In the genomic region with DNA sequence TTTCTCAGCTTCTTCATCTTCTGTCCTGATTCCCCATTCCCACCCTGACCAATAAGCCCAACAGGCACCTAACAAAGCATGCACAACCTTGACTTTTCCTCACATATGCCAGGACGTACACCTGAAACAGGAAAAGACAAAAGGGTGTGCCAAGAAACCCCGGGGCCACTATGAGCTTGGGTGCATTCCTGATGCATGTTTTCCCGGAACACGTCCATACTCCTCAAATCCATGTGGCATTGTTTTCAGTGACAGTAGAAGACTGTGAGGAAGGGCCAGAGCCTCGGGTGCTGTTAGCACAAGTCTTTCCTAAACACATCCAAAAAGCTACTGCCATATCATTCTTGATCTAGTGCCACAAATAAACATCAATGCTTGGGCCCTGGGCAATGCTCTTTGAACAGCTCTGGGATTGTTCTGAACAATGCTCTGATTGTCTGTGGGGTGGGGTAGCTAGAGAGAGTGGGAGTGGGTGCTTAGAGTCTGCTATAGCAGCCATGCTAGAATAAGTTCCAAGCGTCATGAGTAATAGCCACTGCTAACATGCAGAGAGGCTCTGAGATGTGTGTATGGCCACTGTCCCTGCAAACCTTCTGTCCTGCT, we compare ENCODE assay signal across 25 cellular contexts.
DNase-seq lines count a peak whose midpoint lies in the region; ATAC-seq, FAIRE-seq and TF ChIP-seq lines count a peak whose summit lies in the region.
"Had no signal": no experiment of that assay in that cellular context is flagged by ENCODE, and none has a peak within 500 bp of the region (broad histone marks: within the 10 kb centered on the region; RNA-seq: fewer than 3 reads in every experiment).

No MANE protein-coding gene starts in this region.

- dilution Hi-C loops in mammary epithelial cell (cut with HindIII; ENCODE audit: low sequenced_read_pairs) = no loop called here

- H3K4me2 ChIP-seq in mammary epithelial cell (ENCODE audit: insufficient read depth, low read depth, low read length) = peak overlapping the region; percentile 22
- H3K4me2 ChIP-seq: GM23338, PC-9 had no signal

- H3K4me1 ChIP-seq in Panc1 (ENCODE audit: control insufficient read depth, insufficient read depth, low read length) = no peaks in the 10 kb centered on the region
- peaks cover 31% of the 10 kb centered on the region for H3K4me1 ChIP-seq in mammary epithelial cell (ENCODE audit: insufficient read depth, low read length)

- H3K27ac ChIP-seq in Panc1 (ENCODE audit: low read length) (no peak overlapping the region), mammary epithelial cell (ENCODE audit: insufficient read depth, low read depth, low read length) (no peak overlapping the region)
- H3K27ac ChIP-seq: HL-60, PC-9 had no signal

- in situ Hi-C loops in Panc1 (cut with HindIII; ENCODE audit: low pct_unique_long_range_greater_than_20kb, low sequenced_read_pairs) = no loop called here
- in situ Hi-C loops in mammary epithelial cell (cut with MboI; ENCODE audit: low sequenced_read_pairs in 2 of 2) = no loop called here

- H3K9me3 ChIP-seq in Panc1 (ENCODE audit: control insufficient read depth, insufficient read depth, low read depth, low read length) (no peaks in the 10 kb centered on the region), mammary epithelial cell (replicated peaks; ENCODE audit: insufficient read depth, low read length) (no peaks in the 10 kb centered on the region)
- H3K9me3 ChIP-seq: MG63 had no signal

- H3K4me3 ChIP-seq in Panc1 (ENCODE audit: low read depth in 2 of 2, low read length in 2 of 2) (no peak overlapping the region), mammary epithelial cell (replicated peaks in 1 of 3; ENCODE audit: insufficient read depth in 1 of 3, low read depth in 2 of 3, low read length in 3 of 3) (no peak overlapping the region)
- H3K4me3 ChIP-seq: GM23338, MG63, PC-9 had no signal

- TF ChIP-seq CTCF in Panc1 (IDR thresholded peaks at IDR 0.05) (no peak), mammary epithelial cell (conservative IDR thresholded peaks at IDR 0.05 in 1 of 2, IDR thresholded peaks at IDR 0.05 in 1 of 2; ENCODE audit: extremely low read depth in 1 of 2, insufficient read depth in 1 of 2, low read depth in 1 of 2, low read length in 2 of 2) (no peak)

- H3K79me2 ChIP-seq in mammary epithelial cell (ENCODE audit: insufficient read depth, low read length) = no peaks in the 10 kb centered on the region

- intact Hi-C loops in Panc1 (cut with micrococcal nuclease; ENCODE audit: unreplicated experiment) = no loop called here
- intact Hi-C loops in mammary epithelial cell (cut with micrococcal nuclease) = no loop called here

- POLR2A ChIA-PET in Panc1 (lab: Charles Lee) = no interaction called here

- H3K27me3 ChIP-seq in Panc1 (ENCODE audit: control insufficient read depth, insufficient read depth, low read length) (no peaks in the 10 kb centered on the region), mammary epithelial cell (ENCODE audit: insufficient read depth, low read length) (no peaks in the 10 kb centered on the region)
- H3K27me3 ChIP-seq: MG63 had no signal

- WGBS in mammary epithelial cell (ENCODE audit: low coverage, missing lambda C conversion rate) = 0% methylated on average over 6 of the region's 6 CpGs

- H3K36me3 ChIP-seq in Panc1 (ENCODE audit: control insufficient read depth, insufficient read depth, low read length) = no peaks in the 10 kb centered on the region
- H3K36me3 ChIP-seq in mammary epithelial cell (ENCODE audit: insufficient read depth, low read length) = no peaks in the 10 kb centered on the region
- H3K36me3 ChIP-seq: MG63 had no signal

- no TSS peak for BruUV-seq in Panc1 (replicated peaks; lab: Mats Ljungman, UMichigan)
- no TSS peak for BruUV-seq in mammary epithelial cell (replicated peaks; lab: Mats Ljungman, UMichigan)

- TF ChIP-seq POLR2A in GM18505 (IDR thresholded peaks at IDR 0.05; ENCODE audit: borderline replicate concordance, extremely low read depth, insufficient read depth, insufficient read length) = no peak

- H4K20me1 ChIP-seq in mammary epithelial cell (ENCODE audit: insufficient read depth, low read length) = no peaks in the 10 kb centered on the region

- peak; percentile 66 for DNase-seq in COLO829 (ENCODE audit: low spot score)
- no peak for DNase-seq in Panc1 (ENCODE audit: low read depth, low spot score)
- peak; percentile 46 for DNase-seq in mammary epithelial cell
- peak; percentile 5 for DNase-seq in left kidney (ENCODE audit: low read depth, low spot score)
- DNase-seq in HuH-7.5 (ENCODE audit: low spot score) = no peak
- no peak for DNase-seq in HTR-8/SVneo (ENCODE audit: insufficient read length, low spot score)
- DNase-seq: DMS79, HCEC 1CT, Karpas-422, MG63, NCI-H1048, NCI-H1436 treated with DMSO at 0.1 percent for 48 hours, NCI-H1930, NCI-H2227 treated with DMSO at 0.1 percent for 48 hours, NCI-H510A, NCI-H748 treated with DMSO at 0.1 percent for 48 hours, PC-9, SIG-M5 had no signal

- CTCF ChIA-PET in Panc1 (lab: Charles Lee) = no interaction called here
- CTCF ChIA-PET in mammary epithelial cell (lab: Charles Lee; ENCODE audit: low non-redundant PET) = no interaction called here

- H3K9ac ChIP-seq in mammary epithelial cell (ENCODE audit: insufficient read depth, low read length) = no peak overlapping the region

- ATAC-seq in Panc1 (peak; percentile 82), GM21723 (IDR thresholded peaks at IDR 0.05; ENCODE audit: unreplicated experiment) (no peak), GM18505 (IDR thresholded peaks at IDR 0.05; ENCODE audit: unreplicated experiment) (no peak)
- ATAC-seq: GM23338, SK-N-SH treated with all-trans-retinoic acid at 6 μM for 48 hours had no signal

- FAIRE-seq in HTR-8/SVneo (lab: Jason Lieb, UNC) = no peak
- FAIRE-seq: A204.1, D721Med had no signal

- peak overlapping the region; percentile 54 for H2AFZ ChIP-seq in mammary epithelial cell (ENCODE audit: low read depth, low read length)
- H2AFZ ChIP-seq: GM23338, PC-9 had no signal

Comparison
In these comparisons a context has a peak if more than half of its experiments do, and no peak if none do; other contexts are left out.
1. DNase-seq: peak in COLO829 (single experiment), mammary epithelial cell (single experiment) and left kidney (single experiment); none in Panc1 (single experiment), HuH-7.5 (single experiment) and HTR-8/SVneo (single experiment).